15 cellular contexts compared by ENCODE assay signal in the genomic region with DNA sequence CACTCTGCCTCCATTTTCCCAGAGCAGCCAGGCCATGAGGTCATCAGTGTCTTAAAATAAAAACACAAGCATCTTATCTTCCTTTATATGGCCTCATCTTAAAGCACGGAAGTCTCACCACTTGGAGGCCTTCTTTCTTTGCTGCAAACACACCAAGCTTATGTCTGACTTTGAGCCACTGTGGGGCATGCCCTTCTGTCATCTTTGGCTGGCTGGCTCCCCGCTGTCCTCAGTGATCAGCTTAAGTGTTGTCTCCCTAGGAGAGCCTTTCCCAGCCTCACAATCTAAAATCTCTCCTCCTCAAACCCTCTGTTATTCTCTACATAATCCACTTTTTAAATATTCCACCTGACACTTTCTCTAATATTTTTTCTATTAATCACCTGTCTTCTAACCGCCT.
"Had no signal": no experiment of that assay in that cellular context is flagged by ENCODE, and none has a peak within 500 bp of the region (broad histone marks: within the 10 kb centered on the region; RNA-seq: fewer than 3 reads in every experiment).

No MANE protein-coding gene starts in this region.

- H3K27ac ChIP-seq: cardiac muscle cell, colonic mucosa, esophagus muscularis mucosa had no signal

- H3K4me3 Mint-ChIP-seq: activated naive CD4-positive, alpha-beta T cell treated with anti-CD3 and anti-CD28 coated beads, Interleukin-2, amount 10 ng/mL, durations not matched to agents 7 days and 5 days; natural killer cell treated with Interleukin-12 subunit alpha and Interleukin-12 subunit beta and Interleukin-15 and Interleukin-18, amount 100 ng/mL, for 72 hours; T-cell; type B pancreatic cell had no signal

- H3K4me1 ChIP-seq: colonic mucosa, esophagus muscularis mucosa had no signal

- H3K36me3 ChIP-seq: cardiac muscle cell, colonic mucosa, esophagus muscularis mucosa had no signal

- H3K27me3 ChIP-seq: cardiac muscle cell, colonic mucosa, esophagus muscularis mucosa had no signal

- H3K36me3 Mint-ChIP-seq: activated naive CD4-positive, alpha-beta T cell treated with anti-CD3 and anti-CD28 coated beads, Interleukin-2, amount 10 ng/mL, durations not matched to agents 7 days and 5 days; natural killer cell treated with Interleukin-12 subunit alpha and Interleukin-12 subunit beta and Interleukin-15 and Interleukin-18, amount 100 ng/mL, for 72 hours; T-cell; type B pancreatic cell had no signal

- DNase-seq: activated CD4-positive, CD25-positive, alpha-beta regulatory T cell treated with anti-CD3 and anti-CD28 coated beads, Interleukin-2, amount 50 U/mL, for 72 hours; activated naive CD4-positive, alpha-beta T cell treated with anti-CD3 and anti-CD28 coated beads, Interleukin-2, amount 10 ng/mL, durations not matched to agents 7 days and 5 days; colonic mucosa; left colon; mesendoderm; stimulated activated CD4-positive, alpha-beta T cell treated with anti-CD3 and anti-CD28 coated beads, Interleukin-4, amount 100 ng/mL, for 1 hour; stimulated activated naive CD4-positive, alpha-beta T cell; T-cell; T-helper 9 cell had no signal

- H3K4me3 ChIP-seq: cardiac muscle cell, colonic mucosa, esophagus muscularis mucosa, SK-N-MC had no signal

- H3K9me3 ChIP-seq: colonic mucosa, esophagus muscularis mucosa had no signal

- H3K27me3 Mint-ChIP-seq: type B pancreatic cell had no signal

- H3K4me1 Mint-ChIP-seq: activated naive CD4-positive, alpha-beta T cell treated with anti-CD3 and anti-CD28 coated beads, Interleukin-2, amount 10 ng/mL, durations not matched to agents 7 days and 5 days; T-cell had no signal

- ATAC-seq: left colon; natural killer cell treated with Interleukin-12 subunit alpha and Interleukin-12 subunit beta and Interleukin-15 and Interleukin-18, amount 100 ng/mL, for 72 hours; T-cell had no signal

- H3K27ac Mint-ChIP-seq: activated naive CD4-positive, alpha-beta T cell treated with anti-CD3 and anti-CD28 coated beads, Interleukin-2, amount 10 ng/mL, durations not matched to agents 7 days and 5 days; activated T-helper 2 cell treated with anti-CD3 and anti-CD28 coated beads, Interferon-gamma antibody, Interleukin-2, Interleukin-4, amounts not matched to agents 10 μg/mL and 5 μg/mL and 100 μg/mL, durations not matched to agents 14 hours and 24 hours and 36 hours; natural killer cell treated with Interleukin-12 subunit alpha and Interleukin-12 subunit beta and Interleukin-15 and Interleukin-18, amount 100 ng/mL, for 72 hours; T-cell; type B pancreatic cell had no signal

- H3K9me3 Mint-ChIP-seq: activated naive CD4-positive, alpha-beta T cell treated with anti-CD3 and anti-CD28 coated beads, Interleukin-2, amount 10 ng/mL, durations not matched to agents 7 days and 5 days; activated T-helper 2 cell treated with anti-CD3 and anti-CD28 coated beads, Interferon-gamma antibody, Interleukin-2, Interleukin-4, amounts not matched to agents 10 μg/mL and 5 μg/mL and 100 μg/mL, durations not matched to agents 14 hours and 24 hours and 36 hours; natural killer cell treated with Interleukin-12 subunit alpha and Interleukin-12 subunit beta and Interleukin-15 and Interleukin-18, amount 100 ng/mL, for 72 hours; type B pancreatic cell had no signal
